In genomic region chr2:176003958-176004357, GRCh38 we compare ENCODE assay signal across 1 cellular context.
A peak's percentile ranks its signal among the peaks of the same experiment; 100 is the strongest.
TF ChIP-seq lines count a peak whose summit lies in the region.

No MANE protein-coding gene starts in this region.

TF ChIP-seq in K562, 482 proteins besides CTCF, POLR2A, EP300 and RAD21 (continued from another document):
- TF ChIP-seq CUX1 (CRISPR knock-in tag; IDR thresholded peaks at IDR 0.05), result no peak
- TF ChIP-seq PHTF2 (CRISPR knock-in tag; IDR thresholded peaks at IDR 0.05), result no peak
- no peak for TF ChIP-seq TEAD4 (IDR thresholded peaks at IDR 0.05; ENCODE audit: low read length)
- no peak for TF ChIP-seq TEAD4 (CRISPR knock-in tag; IDR thresholded peaks at IDR 0.05; ENCODE audit: borderline replicate concordance)
- TF ChIP-seq CREB3L1 (IDR thresholded peaks at IDR 0.05; ENCODE audit: borderline replicate concordance, low read depth), result 0 out of 2 replicates have a peak, but pooled peaks have one; percentile 17
